22 cellular contexts compared by ENCODE assay signal in genomic region chr10:115649217-115649616, GRCh38.
"Had no signal": no experiment of that assay in that cellular context is flagged by ENCODE, and none has a peak within 500 bp of the region (broad histone marks: within the 10 kb centered on the region; RNA-seq: fewer than 3 reads in every experiment).

No MANE protein-coding gene starts in this region.

- ATAC-seq: HepG2, T-helper 17 cell had no signal

- FAIRE-seq: HepG2, RCC 7860 had no signal

- H3K36me3 ChIP-seq: MG63 had no signal

- H3K27ac ChIP-seq: SJCRH30, SK-N-MC had no signal

- H3K4me3 ChIP-seq: MG63, SJCRH30, SK-N-MC had no signal

- H3K27me3 ChIP-seq: MG63, SJCRH30 had no signal

- DNase-seq: IMR-90, Karpas-422, KG1, MG63, NCI-H1092, NCI-H1105 treated with DMSO at 0.1 percent for 48 hours, NCI-H1417 treated with DMSO at 0.1 percent for 48 hours, NCI-H1930, NCI-H2107, NCI-H345, NCI-H446 treated with DMSO at 0.1 percent for 48 hours, NCI-H510A treated with DMSO at 0.1 percent for 48 hours, NCI-H526 treated with DMSO at 0.1 percent for 48 hours, NCI-H774, Right ventricle myocardium superior, RPMI8226, SJCRH30, T-helper 1 cell, T-helper 17 cell had no signal

- H3K9me3 ChIP-seq: MG63, SJCRH30 had no signal
